In the genomic region with DNA sequence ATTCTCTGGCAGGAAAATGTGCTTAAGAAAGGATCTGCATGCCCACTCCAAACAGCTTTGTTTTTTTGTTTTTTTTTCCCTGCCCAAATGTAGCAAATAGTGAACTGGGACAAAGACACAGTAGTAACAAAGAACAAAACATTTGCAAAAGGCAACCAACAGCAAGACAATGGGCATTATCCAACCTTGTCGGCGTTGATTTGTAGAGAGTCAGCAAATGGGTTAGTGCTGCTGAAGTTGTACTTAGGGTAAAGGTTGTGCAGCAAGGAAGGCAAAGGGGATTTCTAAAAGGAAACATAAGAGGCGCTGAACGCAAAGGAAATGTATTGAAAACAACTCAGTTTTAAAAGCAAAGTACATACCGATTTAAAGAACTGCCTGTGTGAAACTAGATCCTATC, we compare ENCODE assay signal across 18 cellular contexts.
DNase-seq lines count a peak whose midpoint lies in the region; ATAC-seq and TF ChIP-seq lines count a peak whose summit lies in the region.
"Had no signal": no experiment of that assay in that cellular context is flagged by ENCODE, and none has a peak within 500 bp of the region (broad histone marks: within the 10 kb centered on the region; RNA-seq: fewer than 3 reads in every experiment).

No MANE protein-coding gene starts in this region.

- DNase-seq in NCI-H146 (lab: John Stamatoyannopoulos, UW) (peak; percentile 8), NCI-H146 treated with DMSO at 0.1 percent for 48 hours (lab: John Stamatoyannopoulos, UW; ENCODE audit: unreplicated experiment) (no peak), nephron progenitor cell (no peak), glomerular visceral epithelial cell (ENCODE audit: extremely low spot score) (no peak)
- no peak for DNase-seq in effector CD8-positive, alpha-beta T cell (lab: John Stamatoyannopoulos, UW)
- DNase-seq in activated CD4-positive, alpha-beta T cell treated with anti-CD3 and anti-CD28 coated beads for 4 hours = no peak
- DNase-seq: activated B cell treated with CpG ODN at 0.5 μM for 24 hours; activated CD8-positive, alpha-beta memory T cell treated with anti-CD3 and anti-CD28 coated beads for 24 hours; foreskin fibroblast; MV-4-11; T-cell; tibial artery had no signal

- H3K27ac ChIP-seq in ectodermal cell (ENCODE audit: insufficient read depth, low read depth, low read length, poor library complexity, severe bottlenecking) = peak overlapping the region; percentile 4
- H3K27ac ChIP-seq: BLaER1 treated with 17β-estradiol and CSF1 and Interleukin-3, amounts not matched to agents 10 nM and 100 nM; parathyroid adenoma had no signal

- no peak overlapping the region for H3K4me3 Mint-ChIP-seq in nephron progenitor cell
- H3K4me3 Mint-ChIP-seq: activated B cell treated with CpG ODN at 0.5 μM for 24 hours; activated T-helper 17 cell treated with anti-CD3 and anti-CD28 coated beads, Interleukin-2, amount 50 U/mL, for 72 hours; IgD-negative memory B cell; T-cell had no signal

- peaks cover 17% of the 10 kb centered on the region for H3K4me1 Mint-ChIP-seq in nephron progenitor cell
- H3K4me1 Mint-ChIP-seq: activated B cell treated with CpG ODN at 0.5 μM for 24 hours; activated T-helper 17 cell treated with anti-CD3 and anti-CD28 coated beads, Interleukin-2, amount 50 U/mL, for 72 hours; IgD-negative memory B cell; T-cell had no signal

- peaks cover 20% of the 10 kb centered on the region for H3K4me1 ChIP-seq in ectodermal cell (ENCODE audit: control insufficient read depth, insufficient read depth, low read length)
- H3K4me1 ChIP-seq: BLaER1 treated with 17β-estradiol and CSF1 and Interleukin-3, amounts not matched to agents 10 nM and 100 nM had no signal

- no peaks in the 10 kb centered on the region for H3K27me3 ChIP-seq in ectodermal cell (ENCODE audit: control insufficient read depth, insufficient read depth, low read length, poor library complexity, severe bottlenecking)
- H3K27me3 ChIP-seq: BLaER1 treated with 17β-estradiol and CSF1 and Interleukin-3, amounts not matched to agents 10 nM and 100 nM; tibial artery had no signal

- no peak overlapping the region for H3K4me3 ChIP-seq in ectodermal cell (ENCODE audit: insufficient read depth, low read depth, low read length)
- H3K4me3 ChIP-seq: BLaER1 treated with 17β-estradiol and CSF1 and Interleukin-3, amounts not matched to agents 10 nM and 100 nM; tibial artery had no signal

- peak overlapping the region; percentile 53 for H3K27ac Mint-ChIP-seq in nephron progenitor cell
- H3K27ac Mint-ChIP-seq: activated B cell treated with CpG ODN at 0.5 μM for 24 hours; activated T-helper 17 cell treated with anti-CD3 and anti-CD28 coated beads, Interleukin-2, amount 50 U/mL, for 72 hours; IgD-negative memory B cell; T-cell had no signal

- WGBS in ectodermal cell, 2 experiments = 53 to 55% methylated on average over 5 of the region's 5 CpGs

- H3K36me3 ChIP-seq in ectodermal cell (ENCODE audit: control insufficient read depth, insufficient read depth, low read length) = peaks cover 6% of the 10 kb centered on the region
- H3K36me3 ChIP-seq: BLaER1 treated with 17β-estradiol and CSF1 and Interleukin-3, amounts not matched to agents 10 nM and 100 nM had no signal

- no peaks in the 10 kb centered on the region for H3K9me3 ChIP-seq in ectodermal cell (ENCODE audit: control insufficient read depth, low read length)
- H3K9me3 ChIP-seq: BLaER1 treated with 17β-estradiol and CSF1 and Interleukin-3, amounts not matched to agents 10 nM and 100 nM; tibial artery had no signal

- no peak for TF ChIP-seq CTCF in nephron progenitor cell (IDR thresholded peaks at IDR 0.05)

- no peaks in the 10 kb centered on the region for H3K27me3 Mint-ChIP-seq in nephron progenitor cell (ENCODE audit: low read depth, poor library complexity)
- H3K27me3 Mint-ChIP-seq: activated B cell treated with CpG ODN at 0.5 μM for 24 hours; activated T-helper 17 cell treated with anti-CD3 and anti-CD28 coated beads, Interleukin-2, amount 50 U/mL, for 72 hours; IgD-negative memory B cell; T-cell had no signal

- H3K9me3 Mint-ChIP-seq in nephron progenitor cell = no peaks in the 10 kb centered on the region
- H3K9me3 Mint-ChIP-seq: activated B cell treated with CpG ODN at 0.5 μM for 24 hours had no signal

- ATAC-seq in HG03175 (IDR thresholded peaks at IDR 0.05; ENCODE audit: unreplicated experiment) = no peak
- ATAC-seq: activated T-helper 17 cell treated with anti-CD3 and anti-CD28 coated beads, Interleukin-2, amount 50 U/mL, for 72 hours; T-cell had no signal

- peaks cover 23% of the 10 kb centered on the region for H3K36me3 Mint-ChIP-seq in nephron progenitor cell (ENCODE audit: low read depth)
- H3K36me3 Mint-ChIP-seq: IgD-negative memory B cell, T-cell had no signal
